8 cellular contexts compared by ENCODE assay signal in genomic region chrX:11792461-11793421, GRCh38. TPM values are rescaled to one million over a fixed set of nuclear protein-coding genes. Genes with fewer than 3 reads are reported as not detected.
DNase-seq lines count a peak whose midpoint lies in the region; ATAC-seq, FAIRE-seq and TF ChIP-seq lines count a peak whose summit lies in the region.

No MANE protein-coding gene starts in this region.

- H3K9ac ChIP-seq in DND-41 (ENCODE audit: low read depth, low read length), result no peak overlapping the region

- peak overlapping the region; percentile 92 for H3K27ac Mint-ChIP-seq in activated T-cell treated with anti-CD3 and anti-CD28 coated beads, Interleukin-2, amount 50 U/mL, for 24 hours

- H4K20me1 ChIP-seq in DND-41 (ENCODE audit: insufficient read depth, low read length), result no peaks in the 10 kb centered on the region

- no peaks in the 10 kb centered on the region for H3K27me3 ChIP-seq in DND-41 (ENCODE audit: insufficient read depth, low read length, poor library complexity)

- no peak overlapping the region for H2AFZ ChIP-seq in DND-41 (ENCODE audit: low read depth, low read length)

- H3K4me2 ChIP-seq in DND-41 (ENCODE audit: insufficient read depth, low read length), result peak overlapping the region; percentile 20; the same call in 1 of the 2 replicates

- H3K36me3 ChIP-seq in DND-41 (ENCODE audit: insufficient read depth, low read length), result no peaks in the 10 kb centered on the region

- no peaks in the 10 kb centered on the region for H3K79me2 ChIP-seq in DND-41 (ENCODE audit: insufficient read depth, low read length)

- peaks cover 2% of the 10 kb centered on the region for H3K9me3 Mint-ChIP-seq in activated T-cell treated with anti-CD3 and anti-CD28 coated beads, Interleukin-2, amount 50 U/mL, for 24 hours

- intact Hi-C loops in sciatic nerve (cut with DNase I), result no loop called here

- peaks cover 44% of the 10 kb centered on the region for H3K4me1 Mint-ChIP-seq in activated T-cell treated with anti-CD3 and anti-CD28 coated beads, Interleukin-2, amount 50 U/mL, for 24 hours (ENCODE audit: low read depth)

- ATAC-seq in DND-41 (ENCODE audit: insufficient read depth, low read depth), result peak; percentile 88
- peak; percentile 84 for ATAC-seq in GM21381 (IDR thresholded peaks at IDR 0.05; ENCODE audit: unreplicated experiment)
- ATAC-seq in sciatic nerve, result no peak
- no peak for ATAC-seq in left lobe of liver

- TF ChIP-seq CTCF in DND-41 (IDR thresholded peaks at IDR 0.05; ENCODE audit: borderline replicate concordance, extremely low read depth, low read length, poor library complexity, severe bottlenecking), result no peak

- H3K4me3 Mint-ChIP-seq in activated T-cell treated with anti-CD3 and anti-CD28 coated beads, Interleukin-2, amount 50 U/mL, for 24 hours, result peak overlapping the region; percentile 30

- no peaks in the 10 kb centered on the region for H3K9me3 ChIP-seq in DND-41 (ENCODE audit: insufficient read depth, low read length, severe bottlenecking)

- FAIRE-seq in HTR-8/SVneo (lab: Jason Lieb, UNC), result no peak

- H3K27ac ChIP-seq in DND-41 (ENCODE audit: low read length), result peak overlapping the region; percentile 57

- peaks cover 29% of the 10 kb centered on the region for H3K4me1 ChIP-seq in DND-41 (ENCODE audit: insufficient read depth, low read length)

- H3K36me3 Mint-ChIP-seq in activated T-cell treated with anti-CD3 and anti-CD28 coated beads, Interleukin-2, amount 50 U/mL, for 24 hours (ENCODE audit: low read depth), result no peaks in the 10 kb centered on the region

- DNase-seq in DND-41, result peak; percentile 63
- peak; percentile 82 for DNase-seq in Jurkat, Clone E6-1 (ENCODE audit: low read depth, low spot score)
- peak; percentile 76 for DNase-seq in activated T-cell treated with anti-CD3 and anti-CD28 coated beads, Interleukin-2, amount 50 U/mL, for 24 hours
- peak; percentile 56 for DNase-seq in stimulated activated CD4-positive, alpha-beta T cell treated with anti-CD3 and anti-CD28 coated beads, Interleukin-4, amount 100 ng/mL, for 1 hour
- DNase-seq in sciatic nerve (ENCODE audit: low spot score), result no peak
- no peak for DNase-seq in left lobe of liver (ENCODE audit: low spot score)
- no peak for DNase-seq in HTR-8/SVneo (ENCODE audit: insufficient read length, low spot score)

- H3K4me3 ChIP-seq in DND-41 (ENCODE audit: low read depth in 1 of 2, low read length in 2 of 2), result no peak overlapping the region
- no peak overlapping the region for H3K4me3 ChIP-seq in Jurkat, Clone E6-1 (ENCODE audit: low read length)

- peaks cover 9% of the 10 kb centered on the region for H3K27me3 Mint-ChIP-seq in activated T-cell treated with anti-CD3 and anti-CD28 coated beads, Interleukin-2, amount 50 U/mL, for 24 hours

RNA-seq across cellular contexts. Expression of gene MSL3, which starts 34.7 kb away (rescaled TPM):
- polyA plus RNA-seq in Jurkat, Clone E6-1 (2012; ENCODE audit: insufficient read depth, insufficient read length), result 43.0 TPM
- total RNA-seq in sciatic nerve (31.1 TPM), left lobe of liver (9.7 TPM)

Comparison
In these comparisons a context has a peak if more than half of its experiments do, and no peak if none do; other contexts are left out.
1. ATAC-seq: peak in DND-41 (single experiment) and GM21381 (single experiment); none in sciatic nerve (single experiment) and left lobe of liver (single experiment).
2. DNase-seq: peak in DND-41 (single experiment), Jurkat, Clone E6-1 (single experiment), activated T-cell treated with anti-CD3 and anti-CD28 coated beads, Interleukin-2, amount 50 U/mL, for 24 hours (single experiment) and stimulated activated CD4-positive, alpha-beta T cell treated with anti-CD3 and anti-CD28 coated beads, Interleukin-4, amount 100 ng/mL, for 1 hour (single experiment); none in sciatic nerve (single experiment), left lobe of liver (single experiment) and HTR-8/SVneo (single experiment).